In genomic region chr15:88649753-88650551, GRCh38 we compare ENCODE assay signal across 9 cellular contexts. TPM values are rescaled to one million over a fixed set of nuclear protein-coding genes. Genes with fewer than 3 reads are reported as not detected.
A peak's percentile ranks its signal among the peaks of the same experiment; 100 is the strongest.
DNase-seq lines count a peak whose midpoint lies in the region; ATAC-seq and TF ChIP-seq lines count a peak whose summit lies in the region.
"Had no signal": no experiment of that assay in that cellular context is flagged by ENCODE, and none has a peak within 500 bp of the region (broad histone marks: within the 10 kb centered on the region; RNA-seq: fewer than 3 reads in every experiment).

No MANE protein-coding gene starts in this region.

- no peaks in the 10 kb centered on the region for H3K27me3 ChIP-seq in heart right ventricle
- H3K27me3 ChIP-seq in mammary epithelial cell (ENCODE audit: insufficient read depth, low read length), result no peaks in the 10 kb centered on the region
- H3K27me3 ChIP-seq in upper lobe of right lung, result no peaks in the 10 kb centered on the region
- H3K27me3 ChIP-seq: adrenal gland had no signal

- peaks cover 0 to 37% (median 14%) of the 10 kb centered on the region in 3 donors for H3K36me3 Mint-ChIP-seq in naive thymus-derived CD8-positive, alpha-beta T cell

- peaks cover 0 to 23% (median 0%) of the 10 kb centered on the region in 9 donors for H3K36me3 ChIP-seq in heart right ventricle
- H3K36me3 ChIP-seq in mammary epithelial cell (ENCODE audit: insufficient read depth, low read length), result no peaks in the 10 kb centered on the region
- no peaks in the 10 kb centered on the region for H3K36me3 ChIP-seq in upper lobe of right lung
- H3K36me3 ChIP-seq: adrenal gland had no signal

- intact Hi-C loops in heart right ventricle (cut with DNase I), result loop anchor here in 2 of 10 donors (10.0 kb wide), 1 partner anchor 245 kb away; the partner anchor contains the start of gene HAPLN3 (in 2 of the 2)
- intact Hi-C loops in left ventricle myocardium superior (cut with micrococcal nuclease), result no loop called here
- intact Hi-C loops in mammary epithelial cell (cut with micrococcal nuclease), result no loop called here
- intact Hi-C loops in upper lobe of right lung (cut with DNase I), result no loop called here

- POLR2A ChIA-PET in naive thymus-derived CD8-positive, alpha-beta T cell (lab: Charles Lee), result interaction anchor here (0.8 to 8.4 kb wide), 8 partner anchors 7 to 28 kb away, joined by 3 to 80 read pairs (median 6); partner anchors contain the start of gene AEN

- ATAC-seq in heart right ventricle (peak in 1 of 8 donors; percentile 2), left ventricle myocardium superior (no peak), upper lobe of right lung (no peak), HG03354 (IDR thresholded peaks at IDR 0.05; ENCODE audit: poor library complexity, severe bottlenecking, unreplicated experiment) (no peak)
- ATAC-seq in naive thymus-derived CD8-positive, alpha-beta T cell, result peak in 1 of 2 donors; percentile 2

- BruUV-seq in mammary epithelial cell (replicated peaks; lab: Mats Ljungman, UMichigan), result no TSS peak

- no peak for DNase-seq in heart right ventricle
- no peak for DNase-seq in left ventricle myocardium superior
- no peak for DNase-seq in mammary epithelial cell
- peak in 1 of 10 donors; percentile 11 for DNase-seq in naive thymus-derived CD8-positive, alpha-beta T cell
- DNase-seq in upper lobe of right lung, result no peak
- no peak for DNase-seq in NCI-H2171 (lab: John Stamatoyannopoulos, UW)
- no peak for DNase-seq in NOMO-1 (lab: John Stamatoyannopoulos, UW; ENCODE audit: unreplicated experiment in 2 of 2)

- in situ Hi-C loops in mammary epithelial cell (cut with MboI; ENCODE audit: low sequenced_read_pairs in 2 of 2), result loop anchor here in 1 of 2 donors (25.0 kb wide), 2 partner anchors 187 to 362 kb away; no protein-coding TSS in a partner anchor

- H4K20me1 ChIP-seq in mammary epithelial cell (ENCODE audit: insufficient read depth, low read length), result no peaks in the 10 kb centered on the region

- no peaks in the 10 kb centered on the region for H3K9me3 ChIP-seq in heart right ventricle
- no peaks in the 10 kb centered on the region for H3K9me3 ChIP-seq in mammary epithelial cell (replicated peaks; ENCODE audit: insufficient read depth, low read length)
- no peaks in the 10 kb centered on the region for H3K9me3 ChIP-seq in upper lobe of right lung
- H3K9me3 ChIP-seq: adrenal gland had no signal

- H3K9ac ChIP-seq in mammary epithelial cell (ENCODE audit: insufficient read depth, low read length), result no peak overlapping the region

- H3K27ac ChIP-seq in heart right ventricle, result peak overlapping the region in 9 of 10 donors; percentile 48 to 89 (median 57)
- H3K27ac ChIP-seq in mammary epithelial cell (ENCODE audit: insufficient read depth, low read depth, low read length), result peak overlapping the region; percentile 2
- peak overlapping the region; percentile 71 for H3K27ac ChIP-seq in upper lobe of right lung

- peak overlapping the region; percentile 92 to 100 (median 98) for H3K27ac Mint-ChIP-seq in naive thymus-derived CD8-positive, alpha-beta T cell

- H3K79me2 ChIP-seq in mammary epithelial cell (ENCODE audit: insufficient read depth, low read length), result no peaks in the 10 kb centered on the region

- H3K4me3 ChIP-seq in heart right ventricle (no peak overlapping the region), mammary epithelial cell (replicated peaks in 1 of 3; ENCODE audit: insufficient read depth in 1 of 3, low read depth in 2 of 3, low read length in 3 of 3) (no peak overlapping the region), upper lobe of right lung (no peak overlapping the region)
- H3K4me3 ChIP-seq: adrenal gland had no signal

- WGBS in heart right ventricle, 2 donors, result 74 to 80% methylated on average over 23 of the region's 23 CpGs
- WGBS in mammary epithelial cell (ENCODE audit: low coverage, missing lambda C conversion rate), result 92% methylated on average over 21 of the region's 23 CpGs

- H3K4me1 ChIP-seq in heart right ventricle, result peaks cover 0 to 41% (median 23%) of the 10 kb centered on the region in 9 donors
- H3K4me1 ChIP-seq in mammary epithelial cell (ENCODE audit: insufficient read depth, low read length), result peaks cover 43% of the 10 kb centered on the region
- H3K4me1 ChIP-seq in upper lobe of right lung, result peaks cover 28% of the 10 kb centered on the region

- H3K4me1 Mint-ChIP-seq in naive thymus-derived CD8-positive, alpha-beta T cell, result peaks cover 51 to 96% (median 94%) of the 10 kb centered on the region in 4 donors

- H3K4me2 ChIP-seq in mammary epithelial cell (ENCODE audit: insufficient read depth, low read depth, low read length), result peak overlapping the region; percentile 14

- peak overlapping the region; percentile 3 for H2AFZ ChIP-seq in mammary epithelial cell (ENCODE audit: low read depth, low read length)

- CTCF ChIA-PET in mammary epithelial cell (lab: Charles Lee; ENCODE audit: low non-redundant PET), result interaction anchor here (0.7 kb wide), 1 partner anchor 255 kb away, joined by 3 read pairs; no protein-coding TSS in a partner anchor

- dilution Hi-C loops in mammary epithelial cell (cut with HindIII; ENCODE audit: low sequenced_read_pairs), result loop anchor here (10.0 to 25.0 kb wide), 3 partner anchors 135 to 512 kb away; no protein-coding TSS in a partner anchor

- peak overlapping the region; percentile 59 to 97 (median 82) for H3K4me3 Mint-ChIP-seq in naive thymus-derived CD8-positive, alpha-beta T cell

- no peak for TF ChIP-seq CTCF in heart right ventricle (IDR thresholded peaks at IDR 0.05)
- no peak for TF ChIP-seq CTCF in mammary epithelial cell (conservative IDR thresholded peaks at IDR 0.05 in 1 of 2, IDR thresholded peaks at IDR 0.05 in 1 of 2; ENCODE audit: extremely low read depth in 1 of 2, insufficient read depth in 1 of 2, low read depth in 1 of 2, low read length in 2 of 2)
- no peak for TF ChIP-seq CTCF in upper lobe of right lung (IDR thresholded peaks at IDR 0.05)

- no peaks in the 10 kb centered on the region for H3K9me3 Mint-ChIP-seq in naive thymus-derived CD8-positive, alpha-beta T cell

- H3K27me3 Mint-ChIP-seq in naive thymus-derived CD8-positive, alpha-beta T cell, result no peaks in the 10 kb centered on the region

RNA-seq across cellular contexts. Expression of gene ISG20, which starts 11.1 kb away (rescaled TPM):
- 10 to 100 TPM in 1 of 10 donors, 1 to 10 TPM in 9; 2.0 to 23.0 (median 4.5) TPM for total RNA-seq in heart right ventricle
- polyA plus RNA-seq in heart right ventricle, result 10 to 100 TPM in 1 of 2 donors, 1 to 10 TPM in 1; 3.6 to 13.8 TPM
- 3.6 TPM for total RNA-seq in left ventricle myocardium superior
- total RNA-seq in mammary epithelial cell, result 1 to 10 TPM; 1.0 to 2.9 TPM
- polyA plus RNA-seq in mammary epithelial cell, result 7.9 TPM
- 16.8 TPM for polyA minus RNA-seq in mammary epithelial cell
- total RNA-seq in naive thymus-derived CD8-positive, alpha-beta T cell, result 100 to 1,000 TPM; 142 to 143 TPM
- polyA plus RNA-seq in naive thymus-derived CD8-positive, alpha-beta T cell, result 100 to 1,000 TPM; 422 to 562 (median 537) TPM
- total RNA-seq in upper lobe of right lung, result 34.9 TPM

RNA-seq across cellular contexts. Expression of gene AEN, which starts 28.8 kb away (rescaled TPM):
- total RNA-seq in heart right ventricle (1 to 10 TPM; 4.0 to 9.5 (median 5.6) TPM), left ventricle myocardium superior (9.8 TPM), mammary epithelial cell (10 to 100 TPM; 31.8 to 42.7 TPM), upper lobe of right lung (34.6 TPM)
- polyA plus RNA-seq in heart right ventricle (10 to 100 TPM in 1 of 2 donors, 1 to 10 TPM in 1; 3.4 to 13.2 TPM), mammary epithelial cell (29.2 TPM)
- polyA minus RNA-seq in mammary epithelial cell, result 80.7 TPM
- total RNA-seq in naive thymus-derived CD8-positive, alpha-beta T cell, result 10 to 100 TPM; 49.6 to 51.6 TPM
- 10 to 100 TPM; 18.0 to 32.9 (median 25.7) TPM for polyA plus RNA-seq in naive thymus-derived CD8-positive, alpha-beta T cell

Comparison
In these comparisons a context has a peak if more than half of its experiments do, and no peak if none do; other contexts are left out.
1. H3K27ac ChIP-seq: peak in every context shown above with its lines; median percentile 71 in upper lobe of right lung; 57 in heart right ventricle; 2 in mammary epithelial cell.